In genomic region chr11:15775797-15776196, GRCh38 we compare ENCODE assay signal across 19 cellular contexts.
A peak's percentile ranks its signal among the peaks of the same experiment; 100 is the strongest.
DNase-seq lines count a peak whose midpoint lies in the region; ATAC-seq, FAIRE-seq and TF ChIP-seq lines count a peak whose summit lies in the region.
"Had no signal": no experiment of that assay in that cellular context is flagged by ENCODE, and none has a peak within 500 bp of the region (broad histone marks: within the 10 kb centered on the region; RNA-seq: fewer than 3 reads in every experiment).

No MANE protein-coding gene starts in this region.

- FAIRE-seq in kidney (lab: Jason Lieb, UNC) = no peak
- FAIRE-seq: GM12892, GM18507, H1 had no signal

- H3K27ac Mint-ChIP-seq in chondrocyte (ENCODE audit: unreplicated experiment) = peak overlapping the region; percentile 70
- peak overlapping the region; percentile 86 for H3K27ac Mint-ChIP-seq in nephron progenitor cell
- peak overlapping the region; percentile 60 for H3K27ac Mint-ChIP-seq in type B pancreatic cell
- H3K27ac Mint-ChIP-seq: CD14-positive monocyte; CD4-positive, alpha-beta memory T cell; H9 had no signal

- H3K9me3 Mint-ChIP-seq in chondrocyte (ENCODE audit: low read depth) (no peaks in the 10 kb centered on the region), nephron progenitor cell (no peaks in the 10 kb centered on the region), type B pancreatic cell (no peaks in the 10 kb centered on the region)
- H3K9me3 Mint-ChIP-seq: H9 had no signal

- no peak overlapping the region for H3K4me3 ChIP-seq in left ventricle myocardium inferior
- no peak overlapping the region for H3K4me3 ChIP-seq in kidney (ENCODE audit: low read length in 2 of 2)
- H3K4me3 ChIP-seq: BLaER1 had no signal

- DNase-seq in left ventricle myocardium inferior (no peak), Right ventricle myocardium superior (no peak), chondrocyte (ENCODE audit: low spot score) (no peak), nephron progenitor cell (no peak), type B pancreatic cell (ENCODE audit: extremely low spot score, unreplicated experiment) (no peak), kidney (no peak)
- DNase-seq: CD4-positive, alpha-beta memory T cell; DMS153; DMS79; GDM1; H9 had no signal

- H3K9ac ChIP-seq in kidney (ENCODE audit: low read length in 2 of 2) = no peak overlapping the region
- H3K9ac ChIP-seq: BLaER1 had no signal

- H3K27me3 ChIP-seq in left ventricle myocardium inferior (ENCODE audit: low read depth) = no peaks in the 10 kb centered on the region
- H3K27me3 ChIP-seq: BLaER1 had no signal

- intact Hi-C loops in left ventricle myocardium inferior (cut with micrococcal nuclease) (no loop called here), Right ventricle myocardium superior (cut with DNase I) (no loop called here), kidney (cut with DNase I) (no loop called here)

- H3K36me3 Mint-ChIP-seq in chondrocyte (ENCODE audit: low read depth) (no peaks in the 10 kb centered on the region), nephron progenitor cell (ENCODE audit: low read depth) (no peaks in the 10 kb centered on the region), type B pancreatic cell (no peaks in the 10 kb centered on the region)
- H3K36me3 Mint-ChIP-seq: CD14-positive monocyte; CD4-positive, alpha-beta memory T cell had no signal

- H3K4me1 ChIP-seq in left ventricle myocardium inferior (peaks cover 13% of the 10 kb centered on the region), kidney (ENCODE audit: control insufficient read depth in 1 of 2, insufficient read depth in 1 of 2, low read depth in 1 of 2, low read length in 2 of 2) (peaks cover 5 to 9% of the 10 kb centered on the region in 2 donors)
- H3K4me1 ChIP-seq: BLaER1 had no signal

- H3K4me3 Mint-ChIP-seq in chondrocyte (ENCODE audit: unreplicated experiment) (no peak overlapping the region), nephron progenitor cell (no peak overlapping the region), type B pancreatic cell (peak overlapping the region; percentile 32)
- H3K4me3 Mint-ChIP-seq: CD14-positive monocyte; CD4-positive, alpha-beta memory T cell; H9 had no signal

- H3K27ac ChIP-seq in left ventricle myocardium inferior (replicated peaks) = peak overlapping the region; percentile 76
- H3K27ac ChIP-seq in kidney (ENCODE audit: low read depth in 2 of 2, low read length in 2 of 2) = no peak overlapping the region
- H3K27ac ChIP-seq: 22Rv1, BLaER1 had no signal

- ATAC-seq in Right ventricle myocardium superior (ENCODE audit: poor library complexity) (no peak), GM21529 (IDR thresholded peaks at IDR 0.05; ENCODE audit: unreplicated experiment) (no peak), GM21390 (IDR thresholded peaks at IDR 0.05; ENCODE audit: unreplicated experiment) (no peak)

- no peaks in the 10 kb centered on the region for H3K36me3 ChIP-seq in left ventricle myocardium inferior
- no peaks in the 10 kb centered on the region for H3K36me3 ChIP-seq in kidney (ENCODE audit: control insufficient read depth in 1 of 2, insufficient read depth in 2 of 2, low read length in 2 of 2)
- H3K36me3 ChIP-seq: BLaER1 had no signal

- H3K9me3 ChIP-seq in left ventricle myocardium inferior (replicated peaks) (no peaks in the 10 kb centered on the region), kidney (ENCODE audit: control insufficient read depth in 1 of 2, low read length in 2 of 2) (no peaks in the 10 kb centered on the region)
- H3K9me3 ChIP-seq: BLaER1 had no signal

- no peaks in the 10 kb centered on the region for H3K27me3 Mint-ChIP-seq in chondrocyte (ENCODE audit: low read depth)
- H3K27me3 Mint-ChIP-seq in nephron progenitor cell (ENCODE audit: low read depth, poor library complexity) = peaks cover 2% of the 10 kb centered on the region
- peaks cover 23% of the 10 kb centered on the region for H3K27me3 Mint-ChIP-seq in type B pancreatic cell

- H3K4me1 Mint-ChIP-seq in chondrocyte (ENCODE audit: low read depth) (peaks cover 70% of the 10 kb centered on the region), nephron progenitor cell (peaks cover 60% of the 10 kb centered on the region), type B pancreatic cell (ENCODE audit: unreplicated experiment) (peaks cover 48% of the 10 kb centered on the region)
- H3K4me1 Mint-ChIP-seq: CD14-positive monocyte; CD4-positive, alpha-beta memory T cell had no signal

- TF ChIP-seq CTCF in left ventricle myocardium inferior (IDR thresholded peaks at IDR 0.05; ENCODE audit: borderline replicate concordance) (no peak), chondrocyte (IDR thresholded peaks at IDR 0.05) (no peak), nephron progenitor cell (IDR thresholded peaks at IDR 0.05) (no peak), type B pancreatic cell (conservative IDR thresholded peaks at IDR 0.05) (no peak), kidney (IDR thresholded peaks at IDR 0.05; ENCODE audit: borderline replicate concordance, extremely low read depth, insufficient read depth) (no peak)
